19 cellular contexts compared by ENCODE assay signal in the genomic region with DNA sequence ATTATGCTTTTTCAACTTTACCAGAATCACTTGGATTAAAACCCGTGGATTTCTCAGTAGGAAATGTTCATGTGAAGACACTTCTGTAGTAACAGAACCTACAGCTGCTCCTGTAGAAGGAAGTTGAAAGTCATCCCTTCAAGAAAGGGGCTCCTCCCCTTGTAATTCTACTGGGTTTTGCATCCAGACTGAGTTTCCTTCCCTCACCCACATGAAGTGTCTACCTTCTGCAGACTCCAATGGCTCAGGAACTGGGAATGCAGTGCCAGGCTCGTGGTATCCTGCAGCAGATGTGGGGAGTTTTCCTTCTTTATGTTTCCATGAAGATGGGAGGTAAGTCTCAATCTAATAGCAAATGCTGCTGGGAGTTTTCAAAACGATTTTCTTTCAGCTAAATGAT. TPM values are rescaled to one million over a fixed set of nuclear protein-coding genes. Genes with fewer than 3 reads are reported as not detected.
"Had no signal": no experiment of that assay in that cellular context is flagged by ENCODE, and none has a peak within 500 bp of the region (broad histone marks: within the 10 kb centered on the region; RNA-seq: fewer than 3 reads in every experiment).

No MANE protein-coding gene starts in this region.

- H3K36me3 ChIP-seq: brain microvascular endothelial cell, pancreas had no signal

- H3K9ac ChIP-seq: SK-N-SH had no signal

- H3K9me3 ChIP-seq: pancreas, SK-N-SH had no signal

- H3K27ac Mint-ChIP-seq: dendritic cell treated with granulocyte-macrophage colony-stimulating factor and Interleukin-4, amounts not matched to agents 40 ng/mL and 50 ng/mL, for 4 days; endodermal cell had no signal

- H3K27me3 ChIP-seq: brain microvascular endothelial cell, pancreas had no signal

- ATAC-seq: left ventricle myocardium superior, pancreas had no signal

- H3K4me3 ChIP-seq: pancreas had no signal

- H3K9me3 Mint-ChIP-seq: dendritic cell treated with granulocyte-macrophage colony-stimulating factor and Interleukin-4, amounts not matched to agents 40 ng/mL and 50 ng/mL, for 4 days; endodermal cell had no signal

- H3K4me2 ChIP-seq: SK-N-SH had no signal

- H3K4me3 Mint-ChIP-seq: dendritic cell treated with granulocyte-macrophage colony-stimulating factor and Interleukin-4, amounts not matched to agents 40 ng/mL and 50 ng/mL, for 4 days; endodermal cell had no signal

- H3K27ac ChIP-seq: brain microvascular endothelial cell, pancreas had no signal

- H3K4me1 ChIP-seq: pancreas had no signal

- DNase-seq: activated CD4-positive, alpha-beta T cell treated with anti-CD3 and anti-CD28 coated beads, Interleukin-2, amount 50 U/mL, for 1 hour; activated CD8-positive, alpha-beta memory T cell treated with anti-CD3 and anti-CD28 coated beads, Interleukin-2, amount 50 U/mL, for 4 hours; activated gamma-delta T cell treated with Interleukin-2 at 50 U/mL for 16 hours; brain microvascular endothelial cell; cerebellar nuclear complex; endodermal cell; hippocampal formation; left ventricle myocardium superior; mesenchymal stem cell; pancreas; SK-N-SH; stimulated activated CD4-positive, alpha-beta T cell treated with anti-CD3 and anti-CD28 coated beads, Interleukin-12 subunit alpha, Interleukin-12 subunit beta, amount 100 ng/mL, for 4 hours; stimulated activated CD8-positive, alpha-beta memory T cell treated with anti-CD3 and anti-CD28 coated beads, Interleukin-4, amount 100 ng/mL, for 48 hours had no signal

RNA-seq across cellular contexts. Expression of a gene that starts 7.9 kb away (rescaled TPM):
- total RNA-seq: endodermal cell; glomerular endothelial cell; kidney epithelial cell; left ventricle myocardium superior; pancreas; T-helper 1 cell treated with Interleukin-12 subunit alpha and Interleukin-12 subunit beta and Interleukin-4 antibody, amounts not matched to agents 30 ng/mL and 1 ng/mL, for 36 hours had no signal
- polyA plus RNA-seq: esophagus, pancreas, SK-N-SH, thymus had no signal

RNA-seq across cellular contexts. Expression of a gene that starts 11.0 kb away (rescaled TPM):
- total RNA-seq: endodermal cell; glomerular endothelial cell; kidney epithelial cell; left ventricle myocardium superior; pancreas; T-helper 1 cell treated with Interleukin-12 subunit alpha and Interleukin-12 subunit beta and Interleukin-4 antibody, amounts not matched to agents 30 ng/mL and 1 ng/mL, for 36 hours had no signal
- polyA plus RNA-seq: esophagus, pancreas, SK-N-SH had no signal

RNA-seq across cellular contexts. Expression of a gene that starts 30.9 kb away (rescaled TPM):
- total RNA-seq: endodermal cell, glomerular endothelial cell, kidney epithelial cell, left ventricle myocardium superior, pancreas had no signal
- polyA plus RNA-seq: esophagus, pancreas, SK-N-SH had no signal
